In genomic region chr2:202096736-202097135, GRCh38 we compare ENCODE assay signal across 28 cellular contexts. TPM values are rescaled to one million over a fixed set of nuclear protein-coding genes. Genes with fewer than 3 reads are reported as not detected.
DNase-seq lines count a peak whose midpoint lies in the region; TF ChIP-seq lines count a peak whose summit lies in the region.
"Had no signal": no experiment of that assay in that cellular context is flagged by ENCODE, and none has a peak within 500 bp of the region (broad histone marks: within the 10 kb centered on the region; RNA-seq: fewer than 3 reads in every experiment).

No MANE protein-coding gene starts in this region.

- TF ChIP-seq CTCF in fibroblast of villous mesenchyme (IDR thresholded peaks at IDR 0.05; ENCODE audit: insufficient read depth, low read depth, low read length) (no peak), neural progenitor cell (IDR thresholded peaks at IDR 0.05) (no peak)

- H3K9ac ChIP-seq in neural progenitor cell = no peak overlapping the region

- peaks cover 10% of the 10 kb centered on the region for H3K27me3 Mint-ChIP-seq in neural progenitor cell (ENCODE audit: insufficient read depth, low read depth)
- H3K27me3 Mint-ChIP-seq: activated naive CD4-positive, alpha-beta T cell treated with anti-CD3 and anti-CD28 coated beads, Interleukin-2, amount 50 U/mL, for 24 hours had no signal

- no peaks in the 10 kb centered on the region for H3K36me3 Mint-ChIP-seq in neural progenitor cell
- H3K36me3 Mint-ChIP-seq: activated CD8-positive, alpha-beta memory T cell treated with anti-CD3 and anti-CD28 coated beads, Interleukin-2, amount 10 ng/mL, durations not matched to agents 7 days and 5 days; activated naive CD4-positive, alpha-beta T cell treated with anti-CD3 and anti-CD28 coated beads, Interleukin-2, amount 50 U/mL, for 24 hours; CD4-positive, CD25-positive, alpha-beta regulatory T cell had no signal

- H3K27me3 ChIP-seq in neural progenitor cell = no peaks in the 10 kb centered on the region
- H3K27me3 ChIP-seq: esophagus muscularis mucosa, heart left ventricle, left lung, vagina had no signal

- no peaks in the 10 kb centered on the region for H3K9me3 ChIP-seq in neural progenitor cell (ENCODE audit: low read depth)
- H3K9me3 ChIP-seq: esophagus muscularis mucosa, heart left ventricle, left lung, SJSA1, vagina had no signal

- H3K4me3 ChIP-seq in fibroblast of villous mesenchyme (ENCODE audit: low read depth, low read length) = no peak overlapping the region
- no peak overlapping the region for H3K4me3 ChIP-seq in neural progenitor cell
- H3K4me3 ChIP-seq: esophagus muscularis mucosa, GM12878, heart left ventricle, left lung, SJSA1, vagina had no signal

- H3K9me3 Mint-ChIP-seq in neural progenitor cell = no peaks in the 10 kb centered on the region
- H3K9me3 Mint-ChIP-seq: activated CD4-positive, alpha-beta T cell treated with anti-CD3 and anti-CD28 coated beads, Interleukin-2, amount 10 ng/mL, durations not matched to agents 24 days and 14 days; activated naive CD4-positive, alpha-beta T cell treated with anti-CD3 and anti-CD28 coated beads, Interleukin-2, amount 50 U/mL, for 24 hours; activated T-helper 1 cell treated with anti-CD3 and anti-CD28 coated beads, Interleukin-12 subunit alpha, Interleukin-12 subunit beta, Interleukin-2, Interleukin-4 antibody, amounts not matched to agents 30 ng/mL and 10 ng/mL and 1 ng/mL, durations not matched to agents 14 hours and 24 hours and 36 hours; CD4-positive, CD25-positive, alpha-beta regulatory T cell; T-helper 1 cell treated with Interleukin-12 subunit alpha and Interleukin-12 subunit beta and Interleukin-4 antibody, amounts not matched to agents 30 μg/mL and 1 μg/mL, for 36 hours had no signal

- H2AFZ ChIP-seq in neural progenitor cell (replicated peaks) = no peak overlapping the region

- H3K27ac ChIP-seq in neural progenitor cell = no peak overlapping the region
- H3K27ac ChIP-seq: esophagus muscularis mucosa, heart left ventricle, left lung, SJSA1, vagina had no signal

- peaks cover 12% of the 10 kb centered on the region for H3F3A ChIP-seq in neural progenitor cell (ENCODE audit: low read depth)

- peaks cover 5% of the 10 kb centered on the region for H3K4me1 ChIP-seq in neural progenitor cell
- H3K4me1 ChIP-seq: heart left ventricle, left lung, SJSA1, vagina had no signal

- no peak overlapping the region for H3K4me3 Mint-ChIP-seq in neural progenitor cell
- H3K4me3 Mint-ChIP-seq: activated CD4-positive, alpha-beta T cell treated with anti-CD3 and anti-CD28 coated beads, Interleukin-2, amount 10 ng/mL, durations not matched to agents 24 days and 14 days; activated CD8-positive, alpha-beta memory T cell treated with anti-CD3 and anti-CD28 coated beads, Interleukin-2, amount 10 ng/mL, durations not matched to agents 7 days and 5 days; activated naive CD4-positive, alpha-beta T cell treated with anti-CD3 and anti-CD28 coated beads, Interleukin-2, amount 50 U/mL, for 24 hours; activated T-helper 1 cell treated with anti-CD3 and anti-CD28 coated beads, Interleukin-12 subunit alpha, Interleukin-12 subunit beta, Interleukin-2, Interleukin-4 antibody, amounts not matched to agents 30 ng/mL and 10 ng/mL and 1 ng/mL, durations not matched to agents 14 hours and 24 hours and 36 hours; CD4-positive, CD25-positive, alpha-beta regulatory T cell; T-helper 1 cell treated with Interleukin-12 subunit alpha and Interleukin-12 subunit beta and Interleukin-4 antibody, amounts not matched to agents 30 μg/mL and 1 μg/mL, for 36 hours had no signal

- no peaks in the 10 kb centered on the region for H3K36me3 ChIP-seq in neural progenitor cell
- H3K36me3 ChIP-seq: esophagus muscularis mucosa, heart left ventricle, left lung, SJSA1, vagina had no signal

- no peaks in the 10 kb centered on the region for H4K20me1 ChIP-seq in neural progenitor cell (ENCODE audit: low read depth)

- peaks cover 32% of the 10 kb centered on the region for H3K4me1 Mint-ChIP-seq in neural progenitor cell
- H3K4me1 Mint-ChIP-seq: activated CD4-positive, alpha-beta T cell treated with anti-CD3 and anti-CD28 coated beads, Interleukin-2, amount 10 ng/mL, durations not matched to agents 24 days and 14 days; activated CD8-positive, alpha-beta memory T cell treated with anti-CD3 and anti-CD28 coated beads, Interleukin-2, amount 10 ng/mL, durations not matched to agents 7 days and 5 days; activated naive CD4-positive, alpha-beta T cell treated with anti-CD3 and anti-CD28 coated beads, Interleukin-2, amount 50 U/mL, for 24 hours; CD4-positive, CD25-positive, alpha-beta regulatory T cell had no signal

- no peaks in the 10 kb centered on the region for H3K79me2 ChIP-seq in neural progenitor cell (ENCODE audit: low read depth)

- no peak overlapping the region for H3K4me2 ChIP-seq in neural progenitor cell

- DNase-seq in ELR (ENCODE audit: low read depth) (peak; percentile 88), NCI-H82 treated with DMSO at 0.1 percent for 48 hours (lab: John Stamatoyannopoulos, UW; ENCODE audit: unreplicated experiment) (peak; percentile 25), fibroblast of villous mesenchyme (ENCODE audit: low read depth) (peak; percentile 40), neural progenitor cell (ENCODE audit: low spot score) (no peak), NCI-H146 (lab: John Stamatoyannopoulos, UW) (no peak), mucosa of gallbladder (ENCODE audit: low spot score) (no peak), SIG-M5 treated with dmso at 0.1 percent for 504 hours (lab: John Stamatoyannopoulos, UW; ENCODE audit: unreplicated experiment) (no peak)
- DNase-seq in activated T-cell treated with anti-CD3 and anti-CD28 coated beads, Interleukin-2, amount 50 U/mL, for 48 hours = no peak
- DNase-seq: activated CD4-positive, alpha-beta T cell treated with anti-CD3 and anti-CD28 coated beads, Interleukin-2, amount 10 ng/mL, durations not matched to agents 24 days and 14 days; activated CD8-positive, alpha-beta memory T cell treated with anti-CD3 and anti-CD28 coated beads, Interleukin-2, amount 10 ng/mL, durations not matched to agents 7 days and 5 days; aorta; CD4-positive, CD25-positive, alpha-beta regulatory T cell; central memory CD4-positive, alpha-beta T cell; GF-D8; heart left ventricle; left lung; NCI-H1105 treated with DMSO at 0.1 percent for 48 hours; NCI-H2081; NCI-H510A treated with DMSO at 0.1 percent for 48 hours had no signal

- peak overlapping the region; percentile 6 for H3K27ac Mint-ChIP-seq in neural progenitor cell
- H3K27ac Mint-ChIP-seq: activated CD4-positive, alpha-beta T cell treated with anti-CD3 and anti-CD28 coated beads, Interleukin-2, amount 10 ng/mL, durations not matched to agents 24 days and 14 days; activated CD8-positive, alpha-beta memory T cell treated with anti-CD3 and anti-CD28 coated beads, Interleukin-2, amount 10 ng/mL, durations not matched to agents 7 days and 5 days; activated naive CD4-positive, alpha-beta T cell treated with anti-CD3 and anti-CD28 coated beads, Interleukin-2, amount 50 U/mL, for 24 hours; activated T-helper 1 cell treated with anti-CD3 and anti-CD28 coated beads, Interleukin-12 subunit alpha, Interleukin-12 subunit beta, Interleukin-2, Interleukin-4 antibody, amounts not matched to agents 30 ng/mL and 10 ng/mL and 1 ng/mL, durations not matched to agents 14 hours and 24 hours and 36 hours; CD4-positive, CD25-positive, alpha-beta regulatory T cell; T-helper 1 cell treated with Interleukin-12 subunit alpha and Interleukin-12 subunit beta and Interleukin-4 antibody, amounts not matched to agents 30 μg/mL and 1 μg/mL, for 36 hours had no signal

RNA-seq across cellular contexts. Expression of gene KIAA2012, which starts 23.7 kb away (rescaled TPM):
- total RNA-seq in fibroblast of villous mesenchyme (under 0.01 TPM in 2 replicates), neural progenitor cell (ENCODE audit: low replicate concordance) (not detected in 2 replicates), mucosa of gallbladder (not detected)
- total RNA-seq: activated CD4-positive, alpha-beta T cell treated with anti-CD3 and anti-CD28 coated beads, Interleukin-2, amount 10 ng/mL, durations not matched to agents 24 days and 14 days; activated T-helper 1 cell treated with anti-CD3 and anti-CD28 coated beads, Interleukin-12 subunit alpha, Interleukin-12 subunit beta, Interleukin-2, Interleukin-4 antibody, amounts not matched to agents 30 ng/mL and 10 ng/mL and 1 ng/mL, durations not matched to agents 14 hours and 24 hours and 36 hours; aorta; CD4-positive, CD25-positive, alpha-beta regulatory T cell; GM12878; mononuclear cell; posterior vena cava; vagina had no signal

Comparison
In these comparisons a context has a peak if more than half of its experiments do, and no peak if none do; other contexts are left out.
1. DNase-seq: peak in ELR (single experiment), NCI-H82 treated with DMSO at 0.1 percent for 48 hours (single experiment) and fibroblast of villous mesenchyme (single experiment); none in neural progenitor cell (single experiment), NCI-H146 (single experiment), mucosa of gallbladder (single experiment), SIG-M5 treated with dmso at 0.1 percent for 504 hours (single experiment) and activated T-cell treated with anti-CD3 and anti-CD28 coated beads, Interleukin-2, amount 50 U/mL, for 48 hours (0 of 2).